In the genomic region with DNA sequence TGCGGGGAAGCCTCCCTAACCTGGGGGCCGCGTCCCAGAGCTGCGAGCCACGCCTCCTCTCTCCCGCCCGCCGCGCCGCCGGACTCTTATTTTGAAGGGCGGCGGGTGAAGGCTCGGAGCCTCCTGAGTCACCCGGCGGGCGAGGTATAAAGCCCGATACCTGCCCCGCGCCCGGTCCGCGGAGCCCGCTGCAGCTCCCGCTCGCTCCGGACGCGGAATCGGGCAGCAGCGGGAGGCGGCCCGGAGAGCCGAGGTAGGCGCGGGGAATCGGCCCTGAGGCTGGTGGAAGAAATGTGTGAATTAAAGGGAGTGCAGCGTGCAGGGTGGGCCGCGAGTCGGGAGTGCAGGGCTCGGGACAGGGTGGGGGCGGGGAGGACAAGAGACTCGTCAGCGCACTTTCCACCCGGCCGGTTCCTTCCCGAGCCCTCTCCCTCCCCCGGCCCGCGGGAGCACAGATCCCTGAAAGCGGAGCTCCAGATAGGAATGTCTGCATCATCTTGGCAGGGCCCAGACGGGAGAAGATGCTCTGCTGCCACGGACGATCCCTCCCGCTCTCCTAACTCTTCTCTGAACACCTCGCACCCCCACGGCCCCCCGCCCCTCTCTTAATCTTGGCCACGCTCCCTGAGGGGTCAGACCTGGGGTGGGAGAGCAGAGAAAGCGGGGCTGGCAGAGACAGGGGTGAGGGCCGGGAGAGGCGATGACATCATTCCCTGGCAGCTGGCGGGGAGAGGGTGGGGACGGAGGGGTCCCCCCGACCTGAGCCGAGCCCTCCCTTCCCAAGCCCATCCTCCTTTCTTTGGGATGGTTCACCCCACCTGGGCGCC, we compare ENCODE assay signal across 8 cellular contexts.
DNase-seq lines count a peak whose midpoint lies in the region; ATAC-seq lines count a peak whose summit lies in the region.

No MANE protein-coding gene starts in this region.

- peak overlapping the region; percentile 95 for H3K4me2 ChIP-seq in mesenchymal stem cell (ENCODE audit: low read length, poor library complexity, severe bottlenecking)

- H3K9ac ChIP-seq in mesenchymal stem cell (ENCODE audit: low read length), result peak overlapping the region; percentile 95

- peak overlapping the region; percentile 98 for H2BK5ac ChIP-seq in mesenchymal stem cell (ENCODE audit: low read depth, low read length, poor library complexity, severe bottlenecking)

- H3K27me3 ChIP-seq in effector memory CD4-positive, alpha-beta T cell (replicated peaks; ENCODE audit: control insufficient read depth, insufficient read depth, low read length, poor library complexity, severe bottlenecking), result peaks cover 23% of the 10 kb centered on the region
- H3K27me3 ChIP-seq in mesenchymal stem cell (ENCODE audit: control insufficient read depth in 1 of 2, insufficient read depth in 1 of 2, low read length in 2 of 2), result no peaks in the 10 kb centered on the region

- H3K36me3 ChIP-seq in effector memory CD4-positive, alpha-beta T cell (ENCODE audit: control insufficient read depth, insufficient read depth, low read length), result no peaks in the 10 kb centered on the region
- H3K36me3 ChIP-seq in mesenchymal stem cell (ENCODE audit: control insufficient read depth in 1 of 2, insufficient read depth in 2 of 2, low read depth in 1 of 2, low read length in 2 of 2), result peaks cover 4 to 11% of the 10 kb centered on the region in 2 experiments

- H2AK5ac ChIP-seq in mesenchymal stem cell (ENCODE audit: low read length, severe bottlenecking), result peak overlapping the region; percentile 6

- H2BK15ac ChIP-seq in mesenchymal stem cell (ENCODE audit: low read depth, poor library complexity, severe bottlenecking), result peak overlapping the region; percentile 83

- H4K91ac ChIP-seq in mesenchymal stem cell (ENCODE audit: low read length), result peak overlapping the region; percentile 73

- ATAC-seq in HG02885 (IDR thresholded peaks at IDR 0.05; ENCODE audit: poor library complexity, unreplicated experiment), result peak; percentile 78

- peak overlapping the region; percentile 94 for H3K4ac ChIP-seq in mesenchymal stem cell (ENCODE audit: low read depth in 1 of 2, low read length in 2 of 2)

- no peak overlapping the region for H2AFZ ChIP-seq in mesenchymal stem cell (ENCODE audit: low read depth, low read length)

- no peak overlapping the region for H3K27ac ChIP-seq in effector memory CD4-positive, alpha-beta T cell (ENCODE audit: insufficient read depth, low read length, poor library complexity, severe bottlenecking)
- H3K27ac ChIP-seq in mesenchymal stem cell (ENCODE audit: low read length, poor library complexity, severe bottlenecking), result peak overlapping the region; percentile 60

- H3K9me3 ChIP-seq in effector memory CD4-positive, alpha-beta T cell (ENCODE audit: control insufficient read depth, low read length), result no peaks in the 10 kb centered on the region
- no peaks in the 10 kb centered on the region for H3K9me3 ChIP-seq in mesenchymal stem cell (ENCODE audit: control insufficient read depth, low read length)

- H2BK12ac ChIP-seq in mesenchymal stem cell (ENCODE audit: low read length in 2 of 2), result peak overlapping the region; percentile 66 to 90

- peaks cover 5% of the 10 kb centered on the region for H3K4me1 ChIP-seq in effector memory CD4-positive, alpha-beta T cell (ENCODE audit: control insufficient read depth, insufficient read depth, low read length, poor library complexity, severe bottlenecking)
- H3K4me1 ChIP-seq in mesenchymal stem cell (ENCODE audit: control insufficient read depth, insufficient read depth, low read depth, low read length), result peaks cover 3% of the 10 kb centered on the region

- WGBS in mesenchymal stem cell, result under 1% methylated on average over 54 of the region's 68 CpGs

- peak overlapping the region in 1 of 2 experiments; percentile 66 for H3K23ac ChIP-seq in mesenchymal stem cell (ENCODE audit: low read length in 2 of 2)

- peak overlapping the region; percentile 91 to 95 for H3K18ac ChIP-seq in mesenchymal stem cell (ENCODE audit: low read depth in 1 of 2, low read length in 2 of 2)

- DNase-seq in NCI-H82 (lab: John Stamatoyannopoulos, UW) (peak; percentile 73), NCI-H82 treated with DMSO at 0.1 percent for 48 hours (lab: John Stamatoyannopoulos, UW; ENCODE audit: unreplicated experiment) (no peak), NCI-H2196 treated with DMSO at 0.1 percent for 48 hours (lab: John Stamatoyannopoulos, UW; ENCODE audit: unreplicated experiment) (peak; percentile 5), mesenchymal stem cell (peak; percentile 87)
- DNase-seq in activated CD8-positive, alpha-beta memory T cell treated with anti-CD3 and anti-CD28 coated beads for 24 hours, result peak; percentile 81
- DNase-seq in effector memory CD4-positive, alpha-beta T cell, result peak in 2 of 3 donors; percentile 6 to 15
- DNase-seq in stimulated activated CD8-positive, alpha-beta memory T cell treated with anti-CD3 and anti-CD28 coated beads, Interleukin-2, amount 100 ng/mL, for 48 hours (ENCODE audit: low read depth in 2 of 2), result peak; percentile 26 to 63

- H4K8ac ChIP-seq in mesenchymal stem cell (ENCODE audit: low read length), result peak overlapping the region; percentile 95

- peaks cover 3% of the 10 kb centered on the region for H3K79me1 ChIP-seq in mesenchymal stem cell (replicated peaks; ENCODE audit: low read length, poor library complexity, severe bottlenecking)

- peak overlapping the region; percentile 95 for H2BK120ac ChIP-seq in mesenchymal stem cell (ENCODE audit: low read depth, low read length)

- H3K4me3 ChIP-seq in effector memory CD4-positive, alpha-beta T cell (ENCODE audit: insufficient read depth, low read depth, low read length, poor library complexity, severe bottlenecking), result peak overlapping the region; percentile 70
- H3K4me3 ChIP-seq in mesenchymal stem cell (ENCODE audit: insufficient read depth in 1 of 2, low read depth in 1 of 2, low read length in 2 of 2), result peak overlapping the region; percentile 89 to 95

- peak overlapping the region; percentile 74 to 98 for H3K14ac ChIP-seq in mesenchymal stem cell (ENCODE audit: low read length in 2 of 2)
